9 cellular contexts compared by ENCODE assay signal in genomic region chr2:231452799-231453508, GRCh38. TPM values are rescaled to one million over a fixed set of nuclear protein-coding genes. Genes with fewer than 3 reads are reported as not detected.
DNase-seq lines count a peak whose midpoint lies in the region; ATAC-seq, FAIRE-seq and TF ChIP-seq lines count a peak whose summit lies in the region.
"Had no signal": no experiment of that assay in that cellular context is flagged by ENCODE, and none has a peak within 500 bp of the region (broad histone marks: within the 10 kb centered on the region; RNA-seq: fewer than 3 reads in every experiment).

No MANE protein-coding gene starts in this region.

- TF ChIP-seq RAD21 in IMR-90 (IDR thresholded peaks at IDR 0.05; ENCODE audit: low read length) (no peak), HepG2 (CRISPR knock-in tag; IDR thresholded peaks at IDR 0.05) (no peak)

- H2BK120ac ChIP-seq in IMR-90 (ENCODE audit: low read depth, low read length), result no peak overlapping the region

- DNase-seq in Caki2 (ENCODE audit: low read depth) (peak; percentile 25), IMR-90 (no peak), HepG2 (ENCODE audit: low spot score) (peak; percentile 23), NCI-H2029 (lab: John Stamatoyannopoulos, UW) (no peak), SK-N-DZ (ENCODE audit: low spot score) (no peak)
- peak; percentile 61 to 63 for DNase-seq in activated T-cell treated with anti-CD3 and anti-CD28 coated beads, Interleukin-2, amount 50 U/mL, for 48 hours
- DNase-seq: T-cell had no signal

- no peak; the same call in 1 of the 2 replicates for TF ChIP-seq POLR2A in IMR-90 (IDR thresholded peaks at IDR 0.05; ENCODE audit: low read depth, low read length)
- TF ChIP-seq POLR2A in HepG2 (IDR thresholded peaks at IDR 0.05; ENCODE audit: insufficient read depth in 1 of 2, low read depth in 2 of 2, low read length in 2 of 2), result peak; percentile 47 to 77

- H3K27me3 ChIP-seq in IMR-90 (ENCODE audit: control insufficient read depth, insufficient read depth, low read length), result no peaks in the 10 kb centered on the region
- no peaks in the 10 kb centered on the region for H3K27me3 ChIP-seq in HepG2 (ENCODE audit: control insufficient read depth in 1 of 2, insufficient read depth in 2 of 2, low read length in 2 of 2)

- no peak overlapping the region for H3K27ac ChIP-seq in IMR-90 (ENCODE audit: insufficient read depth, low read length)
- peak overlapping the region; percentile 11 for H3K27ac ChIP-seq in HepG2 (ENCODE audit: extremely low read length, insufficient read depth, low read length)

- no peak overlapping the region for H4K5ac ChIP-seq in IMR-90 (ENCODE audit: low read depth, low read length)

- TF ChIP-seq CTCF in IMR-90 (conservative IDR thresholded peaks at IDR 0.05; ENCODE audit: low read depth, low read length), result no peak
- TF ChIP-seq CTCF in HepG2 (CRISPR knock-in tag; IDR thresholded peaks at IDR 0.05), result no peak

- dilution Hi-C loops in IMR-90 (cut with HindIII; ENCODE audit: low sequenced_read_pairs, unreplicated experiment), result no loop called here

- POLR2A ChIA-PET in IMR-90 (lab: Charles Lee; ENCODE audit: unreplicated experiment), result interaction anchor here (0.7 to 1.3 kb wide), 2 partner anchors 11 to 142 kb away, joined by 3 to 18 read pairs; partner anchors contain the start of gene NCL
- POLR2A ChIA-PET in HepG2 (lab: Yijun Ruan, JAX), result interaction anchor here (1.0 to 4.9 kb wide), 7 partner anchors 8 to 253 kb away, joined by 3 to 155 read pairs (median 4); partner anchors contain the start of gene NCL

- H4K20me1 ChIP-seq in IMR-90 (ENCODE audit: insufficient read depth, low read length) (peaks cover 15% of the 10 kb centered on the region; the same call in 1 of the 2 replicates), HepG2 (ENCODE audit: insufficient read depth, low read length) (peaks cover 36% of the 10 kb centered on the region)

- H3K9me3 ChIP-seq in IMR-90 (ENCODE audit: control insufficient read depth, insufficient read depth, low read length) (no peaks in the 10 kb centered on the region), HepG2 (ENCODE audit: low read length) (no peaks in the 10 kb centered on the region)

- H2AK9ac ChIP-seq in IMR-90 (replicated peaks; ENCODE audit: low read depth, low read length, poor library complexity), result no peak overlapping the region

- H3K79me1 ChIP-seq in IMR-90 (ENCODE audit: low read depth in 1 of 2, low read length in 2 of 2), result peaks cover 0 to 12% of the 10 kb centered on the region in 2 experiments; a peak in 1 of 4 replicates

- no peak overlapping the region for H3K4me2 ChIP-seq in IMR-90 (ENCODE audit: low read depth, low read length)
- no peak overlapping the region for H3K4me2 ChIP-seq in HepG2 (ENCODE audit: low read depth, low read length)

- H3K4me1 ChIP-seq in IMR-90 (ENCODE audit: control insufficient read depth, insufficient read depth, low read length), result no peaks in the 10 kb centered on the region
- peaks cover 10% of the 10 kb centered on the region for H3K4me1 ChIP-seq in HepG2 (ENCODE audit: insufficient read depth, low read length)

- no peaks in the 10 kb centered on the region for H3K9me1 ChIP-seq in IMR-90 (ENCODE audit: insufficient read depth, low read length)

- no peak; a peak in 1 of 4 replicates for TF ChIP-seq EP300 in HepG2 (IDR thresholded peaks at IDR 0.05; ENCODE audit: low read depth in 2 of 2, low read length in 2 of 2)
- no peak for TF ChIP-seq EP300 in HepG2 (CRISPR knock-in tag; IDR thresholded peaks at IDR 0.05; ENCODE audit: borderline replicate concordance)

- no peak overlapping the region for H3K14ac ChIP-seq in IMR-90 (replicated peaks; ENCODE audit: low read depth, low read length)

- no peak overlapping the region for H2BK5ac ChIP-seq in IMR-90 (ENCODE audit: low read depth, low read length, poor library complexity, severe bottlenecking)

- 50% methylated on average over 1 of the region's 10 CpGs; no CpG with 5 or more reads in 1 of the 2 experiments for WGBS in IMR-90 (ENCODE audit: extremely low coverage in 2 of 2, insufficient read length in 1 of 2), 2 experiments
- whole genome bisulfite sequencing in HepG2 (ENCODE audit: low lambda C conversion rate), result 91% methylated on average over 10 of the region's 10 CpGs

- H4K8ac ChIP-seq in IMR-90 (ENCODE audit: low read depth in 2 of 2, low read length in 2 of 2), result no peak overlapping the region

- in situ Hi-C loops in Caki2 (cut with HindIII; ENCODE audit: low pct_unique_long_range_greater_than_20kb, low sequenced_read_pairs) (no loop called here), IMR-90 (cut with MboI; ENCODE audit: low sequenced_read_pairs) (loop anchor here (10.0 kb wide), 1 partner anchor 348 kb away; no protein-coding TSS in a partner anchor), HepG2 (cut with HindIII; ENCODE audit: extremely low pct_ligation_motif_present, low pct_unique_long_range_greater_than_20kb) (no loop called here)

- H2AFZ ChIP-seq in IMR-90 (replicated peaks; ENCODE audit: low read length, poor library complexity) (no peak overlapping the region), HepG2 (ENCODE audit: low read length) (no peak overlapping the region)

- H3K23ac ChIP-seq in IMR-90 (ENCODE audit: low read depth, low read length), result no peak overlapping the region

- intact Hi-C loops in IMR-90 (cut with micrococcal nuclease) (loop anchor here (1.0 to 10.0 kb wide), 5 partner anchors 41 to 548 kb away; no protein-coding TSS in a partner anchor), HepG2 (cut with micrococcal nuclease; ENCODE audit: unreplicated experiment) (loop anchor here (1.0 to 5.0 kb wide), 3 partner anchors 156 to 351 kb away; no protein-coding TSS in a partner anchor)

- FAIRE-seq in HepG2 (lab: Jason Lieb, UNC), result no peak

- no TSS peak for BruUV-seq in IMR-90 (replicated peaks; lab: Mats Ljungman, UMichigan)
- no TSS peak for BruUV-seq in HepG2 (replicated peaks; lab: Mats Ljungman, UMichigan)

- H3K4ac ChIP-seq in IMR-90 (ENCODE audit: low read depth, low read length), result no peak overlapping the region

- no peak overlapping the region for H4K91ac ChIP-seq in IMR-90 (ENCODE audit: insufficient read depth, low read depth, low read length)

- H3K18ac ChIP-seq in IMR-90 (ENCODE audit: low read depth, low read length), result no peak overlapping the region

- H3K56ac ChIP-seq in IMR-90 (ENCODE audit: extremely low read depth, insufficient read depth, low read length), result no peak overlapping the region

- CTCF ChIA-PET in IMR-90 (lab: Yijun Ruan, JAX), result interaction anchor here (0.7 to 0.9 kb wide), 2 partner anchors 9 to 63 kb away, joined by 3 to 4 read pairs; no protein-coding TSS in a partner anchor
- CTCF ChIA-PET in HepG2 (lab: Yijun Ruan, JAX; ENCODE audit: low intra/inter-chr PET ratio, low total read pairs), result interaction anchor here (1.9 kb wide), 2 partner anchors 156 to 226 kb away, joined by 9 to 11 read pairs; no protein-coding TSS in a partner anchor

- H3K4me3 ChIP-seq in IMR-90 (ENCODE audit: insufficient read depth, low read depth, low read length) (no peak overlapping the region), HepG2 (replicated peaks in 1 of 3; ENCODE audit: insufficient read depth in 1 of 3, low read depth in 2 of 3, low read length in 3 of 3) (no peak overlapping the region)

- no peak overlapping the region for H2BK20ac ChIP-seq in IMR-90 (ENCODE audit: low read depth, low read length)

- no peak overlapping the region for H3K9ac ChIP-seq in IMR-90 (ENCODE audit: low read depth, low read length)
- H3K9ac ChIP-seq in HepG2 (ENCODE audit: insufficient read depth, low read depth, low read length), result no peak overlapping the region

- H3K36me3 ChIP-seq in IMR-90 (ENCODE audit: control insufficient read depth, insufficient read depth, low read length) (peaks cover 45% of the 10 kb centered on the region), HepG2 (replicated peaks in 1 of 2; ENCODE audit: control insufficient read depth in 1 of 2, insufficient read depth in 2 of 2, low read length in 2 of 2) (peaks cover 26 to 53% of the 10 kb centered on the region in 2 experiments)

- H3K79me2 ChIP-seq in HepG2 (ENCODE audit: insufficient read depth, low read length), result no peaks in the 10 kb centered on the region

- H2AK5ac ChIP-seq in IMR-90 (ENCODE audit: low read depth, low read length), result no peak overlapping the region

- H2BK15ac ChIP-seq in IMR-90 (ENCODE audit: low read depth, low read length), result no peak overlapping the region

- ATAC-seq in IMR-90 (ENCODE audit: low read depth), result peak; percentile 18
- peak; percentile 7 for ATAC-seq in HepG2
- ATAC-seq in GM18517 (IDR thresholded peaks at IDR 0.05; ENCODE audit: unreplicated experiment), result no peak
- no peak for ATAC-seq in GM21576 (IDR thresholded peaks at IDR 0.05; ENCODE audit: unreplicated experiment)

RNA-seq across cellular contexts. Expression of gene NCL, which starts 11.3 kb away (rescaled TPM):
- 60.7 and 106 TPM in 2 replicates for total RNA-seq in Caki2 (2014; rRNA removed; shearing (Covaris generic); ENCODE audit: low replicate concordance)
- total RNA-seq in IMR-90 (2012; rRNA removed), result 289 and 506 TPM in 2 replicates
- 215 and 267 TPM in 2 replicates for polyA plus RNA-seq in IMR-90 (2012; rRNA removed)
- polyA plus RNA-seq in IMR-90 (2012; cell fraction: cytosol; rRNA removed), result 29.1 and 31.1 TPM in 2 replicates
- polyA plus RNA-seq in IMR-90 (2012; cell fraction: nucleus; rRNA removed; ENCODE audit: low replicate concordance), result 20.1 and 129 TPM in 2 replicates
- total RNA-seq in HepG2 (2016; rRNA removed; fragmentation: Illumina TruSeq; extraction: Trizol), result 779 and 1,144 TPM in 2 replicates
- 61.7 and 76.7 TPM in 2 replicates for total RNA-seq in HepG2 (2016; cell fraction: cytosol; rRNA removed; fragmentation: Illumina TruSeq; extraction: Trizol; ENCODE audit: low read depth)
- total RNA-seq in HepG2 (2016; cell fraction: insoluble cytoplasmic fraction; rRNA removed; fragmentation: Illumina TruSeq; extraction: Trizol), result 790 and 1,072 TPM in 2 replicates
- 128 and 141 TPM in 2 replicates for total RNA-seq in HepG2 (2016; cell fraction: membrane; rRNA removed; fragmentation: Illumina TruSeq; extraction: Trizol)
- total RNA-seq in HepG2 (2016; cell fraction: nucleus; rRNA removed; fragmentation: Illumina TruSeq; extraction: Trizol), result 591 and 635 TPM in 2 replicates
- 91.5 and 105 TPM in 2 replicates for polyA plus RNA-seq in HepG2 (2011; rRNA removed)
- polyA plus RNA-seq in HepG2 (2011; cell fraction: cytosol; rRNA removed), result 50.8 and 75.9 TPM in 2 replicates
- 99.7 and 139 TPM in 2 replicates for polyA plus RNA-seq in HepG2 (2011; cell fraction: nucleus; rRNA removed)
- polyA plus RNA-seq in HepG2 (2012), result 351 and 573 TPM in 2 replicates
- polyA plus RNA-seq in HepG2 (2016; cell fraction: cytosol; fragmentation: Illumina TruSeq; extraction: Trizol; ENCODE audit: low read depth), result 29.0 and 32.7 TPM in 2 replicates
- 1,733 and 1,875 TPM in 2 replicates for polyA plus RNA-seq in HepG2 (2016; cell fraction: insoluble cytoplasmic fraction; fragmentation: Illumina TruSeq; extraction: Trizol; ENCODE audit: low read depth)
- 54.0 and 78.7 TPM in 2 replicates for polyA plus RNA-seq in HepG2 (2016; cell fraction: membrane; fragmentation: Illumina TruSeq; extraction: Trizol; ENCODE audit: low read depth)
- polyA plus RNA-seq in HepG2 (2016; cell fraction: nucleus; fragmentation: Illumina TruSeq; extraction: Trizol; ENCODE audit: insufficient read depth, low read depth), result 1,027 and 1,033 TPM in 2 replicates
- 22.3 and 47.2 TPM in 2 replicates for polyA minus RNA-seq in HepG2 (2011; rRNA and poly(A)+ RNA removed; ENCODE audit: low replicate concordance)
- 85.0 and 124 TPM in 2 replicates for polyA minus RNA-seq in HepG2 (2011; cell fraction: cytosol; rRNA and poly(A)+ RNA removed)
- polyA minus RNA-seq in HepG2 (2011; cell fraction: nucleus; rRNA and poly(A)+ RNA removed), result 218 and 248 TPM in 2 replicates
- polyA plus RNA-seq in SK-N-DZ (2014; cell fraction: cytosol; rRNA removed), result 110 and 119 TPM in 2 replicates
- polyA plus RNA-seq in SK-N-DZ (2014; cell fraction: nucleus; rRNA removed), result 111 and 267 TPM in 2 replicates

RNA-seq across cellular contexts. Expression of gene B3GNT7, which starts 57.4 kb away (rescaled TPM):
- total RNA-seq in Caki2 (2014; rRNA removed; shearing (Covaris generic); ENCODE audit: low replicate concordance), result 0.57 and 1.4 TPM in 2 replicates
- total RNA-seq in IMR-90 (2012; rRNA removed) (under 0.01 TPM in 2 replicates), HepG2 (2016; rRNA removed; fragmentation: Illumina TruSeq; extraction: Trizol) (0.24 TPM in 1 of 2 replicates, not detected in the other)
- polyA plus RNA-seq in IMR-90 (2012; rRNA removed) (0.03 and 0.07 TPM in 2 replicates), HepG2 (2011; rRNA removed) (0.04 and 0.12 TPM in 2 replicates)
- polyA plus RNA-seq in IMR-90 (2012; cell fraction: cytosol; rRNA removed), result 0.04 and 0.51 TPM in 2 replicates
- 0.13 and 0.33 TPM in 2 replicates for polyA plus RNA-seq in IMR-90 (2012; cell fraction: nucleus; rRNA removed; ENCODE audit: low replicate concordance)
- 0.18 TPM in 1 of 2 replicates, not detected in the other for total RNA-seq in HepG2 (2016; cell fraction: cytosol; rRNA removed; fragmentation: Illumina TruSeq; extraction: Trizol; ENCODE audit: low read depth)
- 0.13 and 0.24 TPM in 2 replicates for total RNA-seq in HepG2 (2016; cell fraction: insoluble cytoplasmic fraction; rRNA removed; fragmentation: Illumina TruSeq; extraction: Trizol)
- total RNA-seq in HepG2 (2016; cell fraction: membrane; rRNA removed; fragmentation: Illumina TruSeq; extraction: Trizol), result 0.07 and 0.19 TPM in 2 replicates
- 0.28 and 0.59 TPM in 2 replicates for total RNA-seq in HepG2 (2016; cell fraction: nucleus; rRNA removed; fragmentation: Illumina TruSeq; extraction: Trizol)
- 0.12 and 0.30 TPM in 2 replicates for polyA plus RNA-seq in HepG2 (2011; cell fraction: cytosol; rRNA removed)
- polyA plus RNA-seq in HepG2 (2011; cell fraction: nucleus; rRNA removed), result 0.21 and 0.24 TPM in 2 replicates
- 0.07 TPM in 1 of 2 replicates, not detected in the other for polyA plus RNA-seq in HepG2 (2012)
- polyA plus RNA-seq in HepG2 (2016; cell fraction: cytosol; fragmentation: Illumina TruSeq; extraction: Trizol; ENCODE audit: low read depth), result 0.03 and 0.06 TPM in 2 replicates
- polyA plus RNA-seq in HepG2 (2016; cell fraction: insoluble cytoplasmic fraction; fragmentation: Illumina TruSeq; extraction: Trizol; ENCODE audit: low read depth), result 0.20 TPM in 1 of 2 replicates, not detected in the other
- 0.10 and 0.13 TPM in 2 replicates for polyA plus RNA-seq in HepG2 (2016; cell fraction: membrane; fragmentation: Illumina TruSeq; extraction: Trizol; ENCODE audit: low read depth)
- polyA plus RNA-seq in HepG2 (2016; cell fraction: nucleus; fragmentation: Illumina TruSeq; extraction: Trizol; ENCODE audit: insufficient read depth, low read depth), result 0.40 and 0.51 TPM in 2 replicates
- 0.09 and 1.4 TPM in 2 replicates for polyA minus RNA-seq in HepG2 (2011; rRNA and poly(A)+ RNA removed; ENCODE audit: low replicate concordance)
- 0.35 and 0.59 TPM in 2 replicates for polyA minus RNA-seq in HepG2 (2011; cell fraction: cytosol; rRNA and poly(A)+ RNA removed)
- polyA minus RNA-seq in HepG2 (2011; cell fraction: nucleus; rRNA and poly(A)+ RNA removed), result 0.64 TPM in 1 of 2 replicates, not detected in the other
- 0.24 TPM in 1 of 2 replicates, not detected in the other for polyA plus RNA-seq in SK-N-DZ (2014; cell fraction: cytosol; rRNA removed)
- polyA plus RNA-seq in SK-N-DZ (2014; cell fraction: nucleus; rRNA removed), result 0.07 TPM in 1 of 2 replicates, not detected in the other

Comparison
In these comparisons a context has a peak if more than half of its experiments do, and no peak if none do; other contexts are left out.
1. DNase-seq: peak in Caki2 (single experiment), activated T-cell treated with anti-CD3 and anti-CD28 coated beads, Interleukin-2, amount 50 U/mL, for 48 hours (2 of 2) and HepG2 (single experiment); none in IMR-90 (single experiment), NCI-H2029 (single experiment) and SK-N-DZ (single experiment).
2. ATAC-seq: peak in IMR-90 (single experiment) and HepG2 (single experiment); none in GM18517 (single experiment) and GM21576 (single experiment).